8 cellular contexts compared by ENCODE assay signal in genomic region chr3:51966941-51967383, GRCh38. TPM values are rescaled to one million over a fixed set of nuclear protein-coding genes. Genes with fewer than 3 reads are reported as not detected.
DNase-seq lines count a peak whose midpoint lies in the region; TF ChIP-seq lines count a peak whose summit lies in the region.

No MANE protein-coding gene starts in this region.

- peak overlapping the region; percentile 46 for H3K18ac ChIP-seq in H9 (ENCODE audit: insufficient read length, low read depth, low read length)

- intact Hi-C loops in posterior cingulate gyrus (cut with DNase I), result no loop called here

- H3K79me1 ChIP-seq in H9 (ENCODE audit: insufficient read depth, low read depth, low read length, poor library complexity, severe bottlenecking), result no peaks in the 10 kb centered on the region

- H2BK5ac ChIP-seq in H9 (ENCODE audit: insufficient read length, low read length), result no peak overlapping the region

- H4K5ac ChIP-seq in H9 (ENCODE audit: insufficient read length, low read depth, low read length), result no peak overlapping the region

- no peak for TF ChIP-seq CTCF in H9 (conservative IDR thresholded peaks at IDR 0.05)
- TF ChIP-seq CTCF in GM10266 (IDR thresholded peaks at IDR 0.05; ENCODE audit: control insufficient read depth, insufficient read depth, low read depth, missing control alignments), result no peak

- H2AFZ ChIP-seq in H9 (ENCODE audit: low read length), result no peak overlapping the region

- H2AK5ac ChIP-seq in H9 (ENCODE audit: insufficient read length, low read length), result no peak overlapping the region

- H3K23ac ChIP-seq in H9 (ENCODE audit: insufficient read length, low read depth, low read length), result no peak overlapping the region

- H3K27ac ChIP-seq in BLaER1 treated with 17β-estradiol and CSF1 and Interleukin-3, amounts not matched to agents 10 nM and 100 nM, result peak overlapping the region; percentile 35 to 95 (median 88); a peak in 21 of 22 replicates
- no peak overlapping the region for H3K27ac ChIP-seq in H9 (ENCODE audit: insufficient read length, low read depth, low read length)
- H3K27ac ChIP-seq in stomach smooth muscle (ENCODE audit: low read length), result peak overlapping the region; percentile 76

- H3K4me1 Mint-ChIP-seq in H9, result peaks cover 46 to 74% of the 10 kb centered on the region in 2 experiments
- peaks cover 5% of the 10 kb centered on the region for H3K4me1 Mint-ChIP-seq in activated naive CD8-positive, alpha-beta T cell treated with anti-CD3 and anti-CD28 coated beads for 36 hours

- no peak overlapping the region for H2BK15ac ChIP-seq in H9 (ENCODE audit: low read depth, low read length)

- no peak overlapping the region for H3T11ph ChIP-seq in H9 (ENCODE audit: low read length)

- no peak overlapping the region for H4K91ac ChIP-seq in H9 (ENCODE audit: insufficient read length, low read depth, low read length)

- no peaks in the 10 kb centered on the region for H3K27me3 ChIP-seq in BLaER1 treated with 17β-estradiol and CSF1 and Interleukin-3, amounts not matched to agents 10 nM and 100 nM
- H3K27me3 ChIP-seq in H9 (ENCODE audit: insufficient read depth, low read length) (no peaks in the 10 kb centered on the region), stomach smooth muscle (ENCODE audit: control insufficient read depth in 1 of 2, insufficient read depth in 2 of 2, low read length in 2 of 2) (no peaks in the 10 kb centered on the region)

- H3K4me2 ChIP-seq in BLaER1 treated with 17β-estradiol and CSF1 and Interleukin-3, amounts not matched to agents 10 nM and 100 nM, result peak overlapping the region; percentile 76 to 99 (median 97)
- H3K4me2 ChIP-seq in H9 (ENCODE audit: insufficient read depth, insufficient read length, low read length), result peak overlapping the region; percentile 67

- H3K9ac ChIP-seq in BLaER1 treated with 17β-estradiol and CSF1 and Interleukin-3, amounts not matched to agents 10 nM and 100 nM, result peak overlapping the region; percentile 80 to 95 (median 87)
- no peak overlapping the region for H3K9ac ChIP-seq in H9 (ENCODE audit: extremely low read depth, insufficient read length, low read length)
- H3K9ac ChIP-seq in stomach smooth muscle (ENCODE audit: low read length in 2 of 2), result peak overlapping the region; percentile 80 to 94

- peak overlapping the region; percentile 44; the same call in 1 of the 2 replicates for H3K14ac ChIP-seq in H9 (ENCODE audit: insufficient read depth, low read length)

- peaks cover 0 to 5% (median 2%) of the 10 kb centered on the region in 3 experiments; a peak in 4 of 7 replicates for H3K36me3 Mint-ChIP-seq in H9 (ENCODE audit: insufficient read depth in 1 of 3, low read depth in 3 of 3)
- H3K36me3 Mint-ChIP-seq in activated naive CD8-positive, alpha-beta T cell treated with anti-CD3 and anti-CD28 coated beads for 36 hours, result peaks cover 2% of the 10 kb centered on the region

- no peak overlapping the region for H2BK12ac ChIP-seq in H9 (ENCODE audit: insufficient read length, low read depth, low read length)

- no peak overlapping the region for H4K8ac ChIP-seq in H9 (replicated peaks; ENCODE audit: insufficient read length, low read depth, low read length)

- no peak overlapping the region for H3K27ac Mint-ChIP-seq in H9
- no peak overlapping the region for H3K27ac Mint-ChIP-seq in activated naive CD8-positive, alpha-beta T cell treated with anti-CD3 and anti-CD28 coated beads for 36 hours

- H3K79me2 ChIP-seq in H9 (ENCODE audit: insufficient read depth, low read length), result no peaks in the 10 kb centered on the region

- peaks cover 0 to 34% (median 6%) of the 10 kb centered on the region in 11 experiments; a peak in 7 of 22 replicates for H3K36me3 ChIP-seq in BLaER1 treated with 17β-estradiol and CSF1 and Interleukin-3, amounts not matched to agents 10 nM and 100 nM
- peaks cover 0 to 2% of the 10 kb centered on the region in 2 donors for H3K36me3 ChIP-seq in stomach smooth muscle (ENCODE audit: control insufficient read depth in 2 of 2, insufficient read depth in 2 of 2, low read length in 2 of 2)

- H3K23me2 ChIP-seq in H9 (ENCODE audit: insufficient read length, low read depth, low read length, poor library complexity, severe bottlenecking), result peaks cover 11% of the 10 kb centered on the region

- no peaks in the 10 kb centered on the region for H3K9me3 ChIP-seq in BLaER1 treated with 17β-estradiol and CSF1 and Interleukin-3, amounts not matched to agents 10 nM and 100 nM (replicated peaks in 1 of 11)
- no peaks in the 10 kb centered on the region for H3K9me3 ChIP-seq in H9 (ENCODE audit: control insufficient read depth, low read depth, low read length)
- no peaks in the 10 kb centered on the region for H3K9me3 ChIP-seq in stomach smooth muscle (ENCODE audit: control insufficient read depth in 2 of 2, low read length in 2 of 2)

- no peak overlapping the region for H2BK20ac ChIP-seq in H9 (ENCODE audit: low read depth, low read length, poor library complexity, severe bottlenecking)

- H3K27me3 Mint-ChIP-seq in H9 (ENCODE audit: low read depth), result peaks cover 35% of the 10 kb centered on the region
- H3K27me3 Mint-ChIP-seq in activated naive CD8-positive, alpha-beta T cell treated with anti-CD3 and anti-CD28 coated beads for 36 hours, result no peaks in the 10 kb centered on the region

- DNase-seq in H9, result no peak
- DNase-seq in activated naive CD8-positive, alpha-beta T cell treated with anti-CD3 and anti-CD28 coated beads for 36 hours, result no peak
- DNase-seq in iPS-NIHi7 (ENCODE audit: extremely low spot score), result peak; percentile 22
- DNase-seq in GM19238 (ENCODE audit: insufficient read length, low spot score), result no peak
- no peak for DNase-seq in GM10266 (ENCODE audit: extremely low spot score)
- DNase-seq in posterior cingulate gyrus, result no peak

- no CpG with 5 or more reads among the region's 33 CpGs for WGBS in H9 (ENCODE audit: extremely low coverage, insufficient read length, low lambda C conversion rate)

- H3K4me3 Mint-ChIP-seq in H9, result peak overlapping the region; percentile 59 to 86
- peak overlapping the region; percentile 75 for H3K4me3 Mint-ChIP-seq in activated naive CD8-positive, alpha-beta T cell treated with anti-CD3 and anti-CD28 coated beads for 36 hours

- no peak overlapping the region for H2BK120ac ChIP-seq in H9 (ENCODE audit: low read depth, low read length, poor library complexity, severe bottlenecking)

- no peak overlapping the region for H3K4ac ChIP-seq in H9 (ENCODE audit: low read depth, low read length)

- H3K56ac ChIP-seq in H9 (ENCODE audit: insufficient read length, low read depth, low read length), result no peak overlapping the region

- peaks cover 0 to 56% (median 27%) of the 10 kb centered on the region in 11 experiments; a peak in 15 of 22 replicates for H4K20me1 ChIP-seq in BLaER1 treated with 17β-estradiol and CSF1 and Interleukin-3, amounts not matched to agents 10 nM and 100 nM
- H4K20me1 ChIP-seq in H9 (ENCODE audit: control insufficient read depth, insufficient read depth, insufficient read length), result no peaks in the 10 kb centered on the region

- no peaks in the 10 kb centered on the region for H3K9me3 Mint-ChIP-seq in H9
- no peaks in the 10 kb centered on the region for H3K9me3 Mint-ChIP-seq in activated naive CD8-positive, alpha-beta T cell treated with anti-CD3 and anti-CD28 coated beads for 36 hours

- H3K4me1 ChIP-seq in BLaER1 treated with 17β-estradiol and CSF1 and Interleukin-3, amounts not matched to agents 10 nM and 100 nM, result peaks cover 50 to 92% (median 77%) of the 10 kb centered on the region in 10 experiments
- H3K4me1 ChIP-seq in H9 (ENCODE audit: insufficient read depth, low read length), result peaks cover 11% of the 10 kb centered on the region; the same call in 1 of the 2 replicates
- peaks cover 37% of the 10 kb centered on the region for H3K4me1 ChIP-seq in stomach smooth muscle (ENCODE audit: control insufficient read depth, insufficient read depth, low read length)

- H3K4me3 ChIP-seq in BLaER1 treated with 17β-estradiol and CSF1 and Interleukin-3, amounts not matched to agents 10 nM and 100 nM, result peak overlapping the region; percentile 67 to 79 (median 72)
- H3K4me3 ChIP-seq in stomach smooth muscle (ENCODE audit: low read length in 2 of 2), result peak overlapping the region; percentile 84 to 93

RNA-seq across cellular contexts. Expression of gene PCBP4, which starts 0.3 kb away (rescaled TPM):
- total RNA-seq in H9 (2021), result 20.9 and 24.6 TPM in 2 replicates
- total RNA-seq in activated naive CD8-positive, alpha-beta T cell treated with anti-CD3 and anti-CD28 coated beads for 36 hours, result 1 to 10 TPM; 4.5 to 5.6 TPM

RNA-seq across cellular contexts. Expression of gene ABHD14B, which starts 6.9 kb away (rescaled TPM):
- 7.4 and 8.4 TPM in 2 replicates for total RNA-seq in H9 (2021)
- 10 to 100 TPM; 58.7 to 59.6 TPM for total RNA-seq in activated naive CD8-positive, alpha-beta T cell treated with anti-CD3 and anti-CD28 coated beads for 36 hours

RNA-seq across cellular contexts. Expression of gene ABHD14A, which starts 7.9 kb away (rescaled TPM):
- total RNA-seq in H9 (2021), result 3.0 and 3.1 TPM in 2 replicates
- total RNA-seq in activated naive CD8-positive, alpha-beta T cell treated with anti-CD3 and anti-CD28 coated beads for 36 hours, result 10 to 100 TPM; 10.2 to 12.9 TPM

RNA-seq across cellular contexts. Expression of gene GPR62, which starts 11.8 kb away (rescaled TPM):
- 0.13 and 0.33 TPM in 2 replicates for total RNA-seq in H9 (2021)
- total RNA-seq in activated naive CD8-positive, alpha-beta T cell treated with anti-CD3 and anti-CD28 coated beads for 36 hours, result not detected

RNA-seq across cellular contexts. Expression of gene ACY1, which starts 16.4 kb away (rescaled TPM):
- total RNA-seq in H9 (2021), result 62.6 and 63.6 TPM in 2 replicates
- total RNA-seq in activated naive CD8-positive, alpha-beta T cell treated with anti-CD3 and anti-CD28 coated beads for 36 hours, result 10 to 100 TPM; 74.7 to 75.5 TPM
